1 cellular context compared by ENCODE assay signal in genomic region chr7:157276091-157276561, GRCh38.
TF ChIP-seq lines count a peak whose summit lies in the region.

No MANE protein-coding gene starts in this region.

TF ChIP-seq in endothelial cell of umbilical vein, 7 proteins besides CTCF, POLR2A, EP300 and RAD21 (continued from another document):
- no peak for TF ChIP-seq MYC (IDR thresholded peaks at IDR 0.05; ENCODE audit: low read depth, low read length)
- TF ChIP-seq, protein P1, sequence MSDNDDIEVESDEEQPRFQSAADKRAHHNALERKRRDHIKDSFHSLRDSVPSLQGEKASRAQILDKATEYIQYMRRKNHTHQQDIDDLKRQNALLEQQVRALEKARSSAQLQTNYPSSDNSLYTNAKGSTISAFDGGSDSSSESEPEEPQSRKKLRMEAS (IDR thresholded peaks at IDR 0.05; ENCODE audit: insufficient read depth, insufficient read length) = no peak
